In genomic region chr1:101075926-101076325, GRCh38 we compare ENCODE assay signal across 25 cellular contexts. TPM values are rescaled to one million over a fixed set of nuclear protein-coding genes. Genes with fewer than 3 reads are reported as not detected.
DNase-seq lines count a peak whose midpoint lies in the region; ATAC-seq and TF ChIP-seq lines count a peak whose summit lies in the region.
"Had no signal": no experiment of that assay in that cellular context is flagged by ENCODE, and none has a peak within 500 bp of the region (broad histone marks: within the 10 kb centered on the region; RNA-seq: fewer than 3 reads in every experiment).

No MANE protein-coding gene starts in this region.

- H3K27me3 Mint-ChIP-seq in MCF 10A (ENCODE audit: insufficient read depth, unreplicated experiment) (no peaks in the 10 kb centered on the region), T-helper 17 cell (no peaks in the 10 kb centered on the region)
- H3K27me3 Mint-ChIP-seq: CD8-positive, alpha-beta memory T cell had no signal

- H3K4me1 ChIP-seq in breast epithelium (no peaks in the 10 kb centered on the region), foreskin keratinocyte (peaks cover 6% of the 10 kb centered on the region)
- H3K4me1 ChIP-seq: BE2C had no signal

- no peak overlapping the region for H3K4me3 ChIP-seq in breast epithelium
- H3K4me3 ChIP-seq: HAP-1, SK-N-MC had no signal

- H3K27me3 ChIP-seq in breast epithelium (no peaks in the 10 kb centered on the region), foreskin keratinocyte (no peaks in the 10 kb centered on the region)
- H3K27me3 ChIP-seq: BE2C had no signal

- H3K4me1 Mint-ChIP-seq in MCF 10A (ENCODE audit: insufficient read depth, unreplicated experiment) (no peaks in the 10 kb centered on the region), T-helper 17 cell (peaks cover 10% of the 10 kb centered on the region)

- H3K27ac ChIP-seq in breast epithelium, result no peak overlapping the region
- H3K27ac ChIP-seq in foreskin keratinocyte, result no peak overlapping the region
- H3K27ac ChIP-seq: HL-60, SK-N-MC had no signal

- TF ChIP-seq CTCF in MCF 10A (IDR thresholded peaks at IDR 0.05; ENCODE audit: unreplicated experiment) (no peak), breast epithelium (IDR thresholded peaks at IDR 0.05) (no peak), foreskin keratinocyte (conservative IDR thresholded peaks at IDR 0.05) (no peak)

- H3K9me3 Mint-ChIP-seq in MCF 10A (ENCODE audit: unreplicated experiment), result no peaks in the 10 kb centered on the region
- H3K9me3 Mint-ChIP-seq: CD8-positive, alpha-beta memory T cell had no signal

- no TSS peak for BruUV-seq in MCF 10A (replicated peaks; lab: Mats Ljungman, UMichigan)

- POLR2A ChIA-PET in MCF 10A (lab: Yijun Ruan, JAX), result interaction anchor here (1.1 to 1.3 kb wide), 2 partner anchors 13 to 50 kb away, joined by 3 to 5 read pairs; partner anchors contain the start of gene DPH5

- CTCF ChIA-PET in MCF 10A (lab: Yijun Ruan, JAX), result interaction anchor here (0.6 to 1.2 kb wide), 3 partner anchors 41 to 239 kb away, joined by 3 to 5 read pairs (median 3); no protein-coding TSS in a partner anchor

- peaks cover 6% of the 10 kb centered on the region for H3K36me3 Mint-ChIP-seq in MCF 10A (ENCODE audit: insufficient read depth, unreplicated experiment)
- H3K36me3 Mint-ChIP-seq in T-helper 17 cell (ENCODE audit: low read depth), result peaks cover 9% of the 10 kb centered on the region

- intact Hi-C loops in MCF 10A (cut with micrococcal nuclease), result no loop called here
- intact Hi-C loops in breast epithelium (cut with DNase I; ENCODE audit: low total_unique reads), result no loop called here

- H3K9me3 ChIP-seq in breast epithelium (no peaks in the 10 kb centered on the region), T-helper 17 cell (ENCODE audit: control insufficient read depth, low read length, poor library complexity, severe bottlenecking) (no peaks in the 10 kb centered on the region)
- H3K9me3 ChIP-seq: BE2C, HAP-1 had no signal

- peak; percentile 29 for DNase-seq in MCF 10A (ENCODE audit: unreplicated experiment)
- DNase-seq in breast epithelium (ENCODE audit: low spot score in 2 of 2), result no peak
- DNase-seq in T-helper 17 cell, result no peak
- peak; percentile 40 to 80 for DNase-seq in foreskin keratinocyte
- DNase-seq in NCI-H69 (lab: John Stamatoyannopoulos, UW), result no peak
- DNase-seq in kidney glomerular epithelial cell (lab: John Stamatoyannopoulos, UW), result no peak
- DNase-seq in NCI-H82 (lab: John Stamatoyannopoulos, UW), result no peak
- DNase-seq: 8988T; ACHN; BE2C; CD8-positive, alpha-beta memory T cell; GOT3; Karpas-422; NCI-H1092 treated with DMSO at 0.1 percent for 48 hours; NCI-H1436 treated with DMSO at 0.1 percent for 48 hours; NCI-H187 treated with DMSO at 0.1 percent for 48 hours; NCI-H524; NCI-H774; NK-92 treated with Interleukin-12 subunit alpha and Interleukin-12 subunit beta, amount 100 ng/mL, for 24 hours; SIG-M5 had no signal

- peaks cover 3% of the 10 kb centered on the region for H3K36me3 ChIP-seq in breast epithelium
- H3K36me3 ChIP-seq: BE2C, HAP-1 had no signal

- H3K27ac Mint-ChIP-seq in MCF 10A (ENCODE audit: low read depth, unreplicated experiment) (no peak overlapping the region), T-helper 17 cell (peak overlapping the region; percentile 4)
- H3K27ac Mint-ChIP-seq: CD14-positive monocyte; CD8-positive, alpha-beta memory T cell had no signal

- no peak for TF ChIP-seq POLR2A in breast epithelium (IDR thresholded peaks at IDR 0.05)

- H3K4me3 Mint-ChIP-seq in MCF 10A (ENCODE audit: unreplicated experiment) (no peak overlapping the region), T-helper 17 cell (no peak overlapping the region)
- H3K4me3 Mint-ChIP-seq: CD14-positive monocyte; CD8-positive, alpha-beta memory T cell had no signal

- ATAC-seq in T-helper 17 cell (no peak), foreskin keratinocyte (peak; percentile 99), GM18520 (IDR thresholded peaks at IDR 0.05; ENCODE audit: unreplicated experiment) (no peak)

RNA-seq across cellular contexts. Expression of gene DPH5, which starts 50.3 kb away (rescaled TPM):
- 63.5 and 76.8 TPM in 2 replicates for total RNA-seq in MCF 10A (2022)
- 10 to 100 TPM; 19.2 to 26.1 (median 25.9) TPM for total RNA-seq in breast epithelium
- total RNA-seq in T-helper 17 cell, result 10 to 100 TPM; 28.8 to 29.5 TPM
- total RNA-seq in foreskin keratinocyte, result 43.1 and 46.8 TPM in 2 replicates
- polyA plus RNA-seq in foreskin keratinocyte, result 42.3 and 52.6 TPM in 2 replicates

Comparison
In these comparisons a context has a peak if more than half of its experiments do, and no peak if none do; other contexts are left out.
1. DNase-seq: peak in MCF 10A (single experiment) and foreskin keratinocyte (2 of 2); none in breast epithelium (0 of 2), T-helper 17 cell (0 of 3), NCI-H69 (single experiment), kidney glomerular epithelial cell (single experiment) and NCI-H82 (single experiment).